In genomic region chr3:128872282-128872681, GRCh38 we compare ENCODE assay signal across 24 cellular contexts. TPM values are rescaled to one million over a fixed set of nuclear protein-coding genes. Genes with fewer than 3 reads are reported as not detected.
DNase-seq lines count a peak whose midpoint lies in the region; ATAC-seq, FAIRE-seq and TF ChIP-seq lines count a peak whose summit lies in the region.
"Had no signal": no experiment of that assay in that cellular context is flagged by ENCODE, and none has a peak within 500 bp of the region (broad histone marks: within the 10 kb centered on the region; RNA-seq: fewer than 3 reads in every experiment).

No MANE protein-coding gene starts in this region.

- peak overlapping the region; percentile 16 for H3K27ac Mint-ChIP-seq in activated naive CD8-positive, alpha-beta T cell treated with anti-CD3 and anti-CD28 coated beads, Interleukin-2, amount 50 U/mL, for 24 hours
- no peak overlapping the region for H3K27ac Mint-ChIP-seq in activated naive CD8-positive, alpha-beta T cell treated with anti-CD3 and anti-CD28 coated beads for 36 hours
- no peak overlapping the region for H3K27ac Mint-ChIP-seq in activated CD8-positive, alpha-beta T cell treated with anti-CD3 and anti-CD28 coated beads, Interleukin-2, amount 10 ng/mL, durations not matched to agents 7 days and 5 days
- H3K27ac Mint-ChIP-seq in HFFc6 = no peak overlapping the region
- H3K27ac Mint-ChIP-seq: B cell, CD14-positive monocyte had no signal

- H3K9me2 ChIP-seq in Karpas-422 (replicated peaks; ENCODE audit: insufficient read depth, low read length) = no peaks in the 10 kb centered on the region

- no peak overlapping the region for H3K4me2 ChIP-seq in Karpas-422 (ENCODE audit: low read depth, low read length, poor library complexity, severe bottlenecking)
- H3K4me2 ChIP-seq: BLaER1 had no signal

- POLR2A ChIA-PET in activated CD8-positive, alpha-beta T cell treated with anti-CD3 and anti-CD28 coated beads, Interleukin-2, amount 10 ng/mL, durations not matched to agents 7 days and 5 days (lab: Charles Lee) = no interaction called here

- H3K79me2 ChIP-seq in Karpas-422 (ENCODE audit: low read length) = no peaks in the 10 kb centered on the region

- ATAC-seq in activated naive CD8-positive, alpha-beta T cell treated with anti-CD3 and anti-CD28 coated beads, Interleukin-2, amount 50 U/mL, for 24 hours = no peak
- no peak for ATAC-seq in activated CD8-positive, alpha-beta T cell treated with anti-CD3 and anti-CD28 coated beads, Interleukin-2, amount 10 ng/mL, durations not matched to agents 7 days and 5 days

- H3K4me1 ChIP-seq in Karpas-422 (ENCODE audit: low read length) = peaks cover 2% of the 10 kb centered on the region; the same call in 1 of the 2 replicates

- no peak overlapping the region for H3K27ac ChIP-seq in Karpas-422 (ENCODE audit: low read length)
- H3K27ac ChIP-seq: 22Rv1, BLaER1, GM23248 had no signal

- no peak overlapping the region for H3K4me3 ChIP-seq in bronchial epithelial cell (ENCODE audit: low read depth, low read length)
- no peak overlapping the region for H3K4me3 ChIP-seq in Karpas-422 (ENCODE audit: low read length)
- H3K4me3 ChIP-seq: BLaER1, GM23248 had no signal

- no peak overlapping the region for H3K9ac ChIP-seq in Karpas-422 (ENCODE audit: low read length)
- H3K9ac ChIP-seq: BLaER1, GM23248 had no signal

- peak; percentile 18 for FAIRE-seq in bronchial epithelial cell (lab: Jason Lieb, UNC)
- FAIRE-seq: A204.1, G401.6, GM12892, H1 had no signal

- H2AFZ ChIP-seq in Karpas-422 (ENCODE audit: low read length) = no peak overlapping the region
- H2AFZ ChIP-seq: GM23248 had no signal

- H3K9me3 Mint-ChIP-seq in activated naive CD8-positive, alpha-beta T cell treated with anti-CD3 and anti-CD28 coated beads, Interleukin-2, amount 50 U/mL, for 24 hours = no peaks in the 10 kb centered on the region
- H3K9me3 Mint-ChIP-seq in activated naive CD8-positive, alpha-beta T cell treated with anti-CD3 and anti-CD28 coated beads for 36 hours = no peaks in the 10 kb centered on the region
- H3K9me3 Mint-ChIP-seq in activated CD8-positive, alpha-beta T cell treated with anti-CD3 and anti-CD28 coated beads, Interleukin-2, amount 10 ng/mL, durations not matched to agents 7 days and 5 days (ENCODE audit: insufficient read depth) = no peaks in the 10 kb centered on the region
- no peaks in the 10 kb centered on the region for H3K9me3 Mint-ChIP-seq in HFFc6
- H3K9me3 Mint-ChIP-seq: CD14-positive monocyte; CD4-positive, alpha-beta memory T cell had no signal

- H3K27me3 ChIP-seq in bronchial epithelial cell (ENCODE audit: control insufficient read depth, insufficient read depth, low read length) = no peaks in the 10 kb centered on the region
- no peaks in the 10 kb centered on the region for H3K27me3 ChIP-seq in Karpas-422 (ENCODE audit: low read length)
- H3K27me3 ChIP-seq: BLaER1 had no signal

- H3K36me3 Mint-ChIP-seq in activated naive CD8-positive, alpha-beta T cell treated with anti-CD3 and anti-CD28 coated beads, Interleukin-2, amount 50 U/mL, for 24 hours (ENCODE audit: low read depth) = peaks cover under 1% of the 10 kb centered on the region
- peaks cover 2% of the 10 kb centered on the region for H3K36me3 Mint-ChIP-seq in activated naive CD8-positive, alpha-beta T cell treated with anti-CD3 and anti-CD28 coated beads for 36 hours
- peaks cover under 1% of the 10 kb centered on the region for H3K36me3 Mint-ChIP-seq in activated CD8-positive, alpha-beta T cell treated with anti-CD3 and anti-CD28 coated beads, Interleukin-2, amount 10 ng/mL, durations not matched to agents 7 days and 5 days (ENCODE audit: low read depth)
- H3K36me3 Mint-ChIP-seq in HFFc6 (ENCODE audit: low read depth) = no peaks in the 10 kb centered on the region
- H3K36me3 Mint-ChIP-seq: CD14-positive monocyte; CD4-positive, alpha-beta memory T cell had no signal

- no peak overlapping the region for H3K4me3 Mint-ChIP-seq in activated naive CD8-positive, alpha-beta T cell treated with anti-CD3 and anti-CD28 coated beads, Interleukin-2, amount 50 U/mL, for 24 hours
- H3K4me3 Mint-ChIP-seq in activated naive CD8-positive, alpha-beta T cell treated with anti-CD3 and anti-CD28 coated beads for 36 hours = no peak overlapping the region
- no peak overlapping the region for H3K4me3 Mint-ChIP-seq in activated CD8-positive, alpha-beta T cell treated with anti-CD3 and anti-CD28 coated beads, Interleukin-2, amount 10 ng/mL, durations not matched to agents 7 days and 5 days
- no peak overlapping the region for H3K4me3 Mint-ChIP-seq in HFFc6
- H3K4me3 Mint-ChIP-seq: B cell; CD14-positive monocyte; CD4-positive, alpha-beta memory T cell had no signal

- no peaks in the 10 kb centered on the region for H3K27me3 Mint-ChIP-seq in activated naive CD8-positive, alpha-beta T cell treated with anti-CD3 and anti-CD28 coated beads, Interleukin-2, amount 50 U/mL, for 24 hours
- H3K27me3 Mint-ChIP-seq in activated naive CD8-positive, alpha-beta T cell treated with anti-CD3 and anti-CD28 coated beads for 36 hours = no peaks in the 10 kb centered on the region
- H3K27me3 Mint-ChIP-seq in activated CD8-positive, alpha-beta T cell treated with anti-CD3 and anti-CD28 coated beads, Interleukin-2, amount 10 ng/mL, durations not matched to agents 7 days and 5 days (ENCODE audit: low read depth) = peaks cover 5% of the 10 kb centered on the region
- no peaks in the 10 kb centered on the region; the same call in none of the 2 replicates for H3K27me3 Mint-ChIP-seq in HFFc6 (ENCODE audit: insufficient read depth)
- H3K27me3 Mint-ChIP-seq: CD4-positive, alpha-beta memory T cell had no signal

- H3K36me3 ChIP-seq in bronchial epithelial cell (ENCODE audit: control insufficient read depth, insufficient read depth, low read length) (no peaks in the 10 kb centered on the region), Karpas-422 (ENCODE audit: insufficient read depth, low read length) (no peaks in the 10 kb centered on the region)
- H3K36me3 ChIP-seq: BLaER1 had no signal

- no peaks in the 10 kb centered on the region for H3K9me3 ChIP-seq in Karpas-422 (ENCODE audit: low read length)
- H3K9me3 ChIP-seq: BLaER1 had no signal

- no peak for TF ChIP-seq CTCF in bronchial epithelial cell (IDR thresholded peaks at IDR 0.05; ENCODE audit: insufficient read depth, low read length, severe bottlenecking)
- no peak for TF ChIP-seq CTCF in HFFc6 (IDR thresholded peaks at IDR 0.05)

- H3K4me1 Mint-ChIP-seq in activated naive CD8-positive, alpha-beta T cell treated with anti-CD3 and anti-CD28 coated beads, Interleukin-2, amount 50 U/mL, for 24 hours = peaks cover 20% of the 10 kb centered on the region
- H3K4me1 Mint-ChIP-seq in activated naive CD8-positive, alpha-beta T cell treated with anti-CD3 and anti-CD28 coated beads for 36 hours = peaks cover 10% of the 10 kb centered on the region
- H3K4me1 Mint-ChIP-seq in activated CD8-positive, alpha-beta T cell treated with anti-CD3 and anti-CD28 coated beads, Interleukin-2, amount 10 ng/mL, durations not matched to agents 7 days and 5 days (ENCODE audit: low read depth) = peaks cover 10% of the 10 kb centered on the region
- H3K4me1 Mint-ChIP-seq in HFFc6 (ENCODE audit: low read depth) = no peaks in the 10 kb centered on the region

- no peak for DNase-seq in activated naive CD8-positive, alpha-beta T cell treated with anti-CD3 and anti-CD28 coated beads, Interleukin-2, amount 50 U/mL, for 24 hours
- DNase-seq in activated naive CD8-positive, alpha-beta T cell treated with anti-CD3 and anti-CD28 coated beads for 36 hours = no peak
- DNase-seq in bronchial epithelial cell (ENCODE audit: low read depth) = no peak
- peak; percentile 59 for DNase-seq in islet precursor cell
- DNase-seq in Karpas-422 = no peak
- no peak for DNase-seq in dedifferentiated amniotic fluid mesenchymal stem cell (ENCODE audit: extremely low spot score)
- no peak for DNase-seq in activated CD8-positive, alpha-beta T cell treated with anti-CD3 and anti-CD28 coated beads, Interleukin-2, amount 10 ng/mL, durations not matched to agents 7 days and 5 days
- DNase-seq in HFFc6 = no peak
- DNase-seq: Calu3; CD4-positive, alpha-beta memory T cell; COR-L47; DMS53; DND-41; GM23248; H7; HCEC 1CT had no signal

- CTCF ChIA-PET in activated CD8-positive, alpha-beta T cell treated with anti-CD3 and anti-CD28 coated beads, Interleukin-2, amount 10 ng/mL, durations not matched to agents 7 days and 5 days (lab: Charles Lee) = interaction anchor here (1.6 kb wide), 1 partner anchor 192 kb away, joined by 5 read pairs; no protein-coding TSS in a partner anchor

- H4K20me1 ChIP-seq in Karpas-422 (ENCODE audit: insufficient read depth, low read depth, low read length) = no peaks in the 10 kb centered on the region
- H4K20me1 ChIP-seq: BLaER1 had no signal

RNA-seq across cellular contexts. Expression of gene ACAD9, which starts 7.1 kb away (rescaled TPM):
- 10 to 100 TPM; 47.5 to 47.6 TPM for total RNA-seq in activated naive CD8-positive, alpha-beta T cell treated with anti-CD3 and anti-CD28 coated beads for 36 hours
- total RNA-seq in bronchial epithelial cell = 23.7 and 24.7 TPM in 2 replicates
- total RNA-seq in Karpas-422 (2014; rRNA removed; shearing (Covaris generic); ENCODE audit: low replicate concordance) = 27.5 and 33.8 TPM in 2 replicates
- total RNA-seq in activated CD8-positive, alpha-beta T cell treated with anti-CD3 and anti-CD28 coated beads, Interleukin-2, amount 10 ng/mL, durations not matched to agents 7 days and 5 days = 10 to 100 TPM; 61.3 to 68.3 TPM
- 10 to 100 TPM; 37.5 to 47.1 (median 45.1) TPM for total RNA-seq in HFFc6 (2021; fragmentation: NEBNext Ultra II Directional; extraction: Animal tissue kit (Norgen Biotek cat#: 25700))
